8 cellular contexts compared by ENCODE assay signal in the genomic region with DNA sequence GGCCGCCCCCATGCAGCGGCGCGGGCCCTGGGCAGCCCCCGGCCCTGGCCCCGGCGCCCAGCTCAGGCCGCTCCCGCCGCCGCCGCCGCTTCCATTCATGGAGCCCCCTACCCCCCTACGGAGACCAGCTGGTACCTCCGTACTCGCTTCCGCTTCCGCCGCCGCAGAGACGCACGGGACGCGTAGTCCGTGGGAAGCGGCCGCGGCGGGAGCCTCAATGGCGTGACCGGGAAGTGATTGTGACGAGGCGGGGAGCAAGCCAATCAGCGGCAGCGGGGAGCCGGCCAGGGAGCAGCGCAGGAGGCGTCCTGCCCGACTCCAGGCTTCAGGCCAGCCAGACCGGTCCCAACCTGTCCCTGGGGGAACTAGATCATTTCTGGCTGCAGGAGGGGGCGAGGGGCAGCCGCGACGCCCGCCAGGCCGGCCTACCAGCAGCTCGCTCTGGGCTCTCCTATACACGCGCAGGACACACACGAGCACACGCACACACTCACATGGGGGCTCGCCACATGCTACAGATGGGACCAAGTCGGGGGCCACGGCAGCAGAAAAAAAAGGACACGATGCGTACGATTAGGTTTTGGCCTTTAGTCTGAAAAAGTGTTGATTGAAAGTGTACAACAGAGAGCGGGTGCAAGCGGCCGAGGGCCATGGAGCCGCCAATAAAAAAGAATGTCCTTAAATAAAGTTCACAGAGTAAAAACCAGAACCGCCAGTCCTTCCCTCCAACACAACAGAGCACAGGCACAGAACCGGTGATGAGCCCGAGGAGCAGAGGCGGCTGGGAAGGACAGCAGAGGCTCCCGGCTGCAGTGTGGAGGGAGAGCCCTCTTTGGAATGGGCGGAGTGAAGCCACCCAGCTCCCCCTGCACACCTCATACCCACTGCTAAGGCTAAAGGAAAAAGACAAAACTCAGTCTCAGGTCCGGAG. TPM values are rescaled to one million over a fixed set of nuclear protein-coding genes. Genes with fewer than 3 reads are reported as not detected.
DNase-seq lines count a peak whose midpoint lies in the region; ATAC-seq and TF ChIP-seq lines count a peak whose summit lies in the region.

A gene with protein sequence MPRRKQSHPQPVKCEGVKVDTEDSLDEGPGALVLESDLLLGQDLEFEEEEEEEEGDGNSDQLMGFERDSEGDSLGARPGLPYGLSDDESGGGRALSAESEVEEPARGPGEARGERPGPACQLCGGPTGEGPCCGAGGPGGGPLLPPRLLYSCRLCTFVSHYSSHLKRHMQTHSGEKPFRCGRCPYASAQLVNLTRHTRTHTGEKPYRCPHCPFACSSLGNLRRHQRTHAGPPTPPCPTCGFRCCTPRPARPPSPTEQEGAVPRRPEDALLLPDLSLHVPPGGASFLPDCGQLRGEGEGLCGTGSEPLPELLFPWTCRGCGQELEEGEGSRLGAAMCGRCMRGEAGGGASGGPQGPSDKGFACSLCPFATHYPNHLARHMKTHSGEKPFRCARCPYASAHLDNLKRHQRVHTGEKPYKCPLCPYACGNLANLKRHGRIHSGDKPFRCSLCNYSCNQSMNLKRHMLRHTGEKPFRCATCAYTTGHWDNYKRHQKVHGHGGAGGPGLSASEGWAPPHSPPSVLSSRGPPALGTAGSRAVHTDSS (minus strand): TSS at position 109 of the 931 bp plus-strand sequence. CDS start 208 bp downstream, outside the sequence.

- peak within 1 kb of the TSS; percentile 99 for H3K27ac Mint-ChIP-seq in progenitor cell of endocrine pancreas

- intact Hi-C loops in T-helper 1 cell treated with Interleukin-12 subunit alpha and Interleukin-12 subunit beta and Interleukin-4 antibody, amounts not matched to agents 30 ng/mL and 1 ng/mL, for 36 hours (cut with micrococcal nuclease) = loop anchor here (1.0 to 2.0 kb wide), 7 partner anchors 11 to 282 kb away; a partner anchor contains a TSS
- intact Hi-C loops in left cardiac atrium (cut with DNase I) = no loop called here

- DNase-seq in GM10248 (ENCODE audit: extremely low spot score) (peak; percentile 95), NCI-H1436 treated with DMSO at 0.1 percent for 48 hours (lab: John Stamatoyannopoulos, UW) (peak; percentile 54), amniotic epithelial cell (ENCODE audit: low read depth) (peak; percentile 90), left cardiac atrium (peak; percentile 98), progenitor cell of endocrine pancreas (ENCODE audit: low spot score, unreplicated experiment) (peak; percentile 85), ureter (ENCODE audit: low spot score) (peak; percentile 98)

- H3K4me3 Mint-ChIP-seq in progenitor cell of endocrine pancreas (ENCODE audit: low read depth) = peak within 1 kb of the TSS; percentile 92

- no peaks in the 10 kb centered on the region for H3K27me3 Mint-ChIP-seq in progenitor cell of endocrine pancreas

- H3K36me3 Mint-ChIP-seq in progenitor cell of endocrine pancreas (ENCODE audit: insufficient read depth) = peaks cover 17% of the 10 kb centered on the region

- no peak for TF ChIP-seq CTCF in GM10248 (IDR thresholded peaks at IDR 0.05; ENCODE audit: control extremely low read depth, extremely low read depth, low read depth, missing control alignments)
- no peak for TF ChIP-seq CTCF in progenitor cell of endocrine pancreas (IDR thresholded peaks at IDR 0.05; ENCODE audit: unreplicated experiment)

- ATAC-seq in HG02642 (IDR thresholded peaks at IDR 0.05; ENCODE audit: poor library complexity, unreplicated experiment) (peak; percentile 87), left cardiac atrium (peak; percentile 91 to 95)

- POLR2A ChIA-PET in GM10248 (lab: Yijun Ruan, JAX) = interaction anchor here (0.5 to 2.0 kb wide), 3 partner anchors 10 to 29 kb away, joined by 4 to 7 read pairs (median 5); a partner anchor contains a TSS

- H3K9me3 Mint-ChIP-seq in progenitor cell of endocrine pancreas (ENCODE audit: low read depth) = no peaks in the 10 kb centered on the region

- CTCF ChIA-PET in GM10248 (lab: Yijun Ruan, JAX) = interaction anchor here (1.0 to 2.4 kb wide), 5 partner anchors 9 to 24 kb away, joined by 3 to 13 read pairs (median 3); a partner anchor contains a TSS

- peaks cover 16% of the 10 kb centered on the region for H3K4me1 Mint-ChIP-seq in progenitor cell of endocrine pancreas (ENCODE audit: low read depth)

RNA-seq across cellular contexts. Expression of the gene that starts here (rescaled TPM):
- 19.7 and 20.2 TPM in 2 replicates for total RNA-seq in T-helper 1 cell treated with Interleukin-12 subunit alpha and Interleukin-12 subunit beta and Interleukin-4 antibody, amounts not matched to agents 30 ng/mL and 1 ng/mL, for 36 hours
- total RNA-seq in left cardiac atrium = 10 to 100 TPM in 1 of 2 donors, 1 to 10 TPM in 1; 9.4 to 11.9 TPM
- total RNA-seq in progenitor cell of endocrine pancreas = 34.4 and 35.0 TPM in 2 replicates
- total RNA-seq in ureter = 39.3 TPM

Comparison
In these comparisons a context has a peak if more than half of its experiments do, and no peak if none do; other contexts are left out.
1. Peak in every context shown above with its lines: DNase-seq and ATAC-seq.